In genomic region chr1:9687876-9688582, GRCh38 we compare ENCODE assay signal across 8 cellular contexts. TPM values are rescaled to one million over a fixed set of nuclear protein-coding genes. Genes with fewer than 3 reads are reported as not detected.
A peak's percentile ranks its signal among the peaks of the same experiment; 100 is the strongest.
DNase-seq lines count a peak whose midpoint lies in the region; ATAC-seq, FAIRE-seq and TF ChIP-seq lines count a peak whose summit lies in the region.

No MANE protein-coding gene starts in this region.

- peak; percentile 61 for DNase-seq in astrocyte of the hippocampus (ENCODE audit: low read depth, low spot score)
- DNase-seq in keratinocyte (ENCODE audit: low read depth, low spot score): no peak
- no peak for DNase-seq in suprapubic skin (ENCODE audit: low spot score in 2 of 2)
- no peak for DNase-seq in amygdala (lab: John Stamatoyannopoulos, UW)
- no peak for DNase-seq in NAMALWA (ENCODE audit: low spot score)

- no peak for ATAC-seq in HG03469 (IDR thresholded peaks at IDR 0.05; ENCODE audit: unreplicated experiment)

- WGBS in suprapubic skin: 3% methylated on average over 31 of the region's 34 CpGs

- peaks cover 16% of the 10 kb centered on the region for H3K4me1 ChIP-seq in Loucy (ENCODE audit: insufficient read depth, low read length, poor library complexity, severe bottlenecking)
- peaks cover 44% of the 10 kb centered on the region for H3K4me1 ChIP-seq in keratinocyte (ENCODE audit: control insufficient read depth, extremely low read depth, insufficient read depth, low read length)
- peaks cover 36% of the 10 kb centered on the region for H3K4me1 ChIP-seq in suprapubic skin

- dilution Hi-C loops in keratinocyte (cut with MboI; ENCODE audit: extremely low pct_ligation_motif_present, low sequenced_read_pairs): no loop called here

- H3K27me3 ChIP-seq in Loucy (ENCODE audit: insufficient read depth, low read length, poor library complexity, severe bottlenecking) (peaks cover 8% of the 10 kb centered on the region), keratinocyte (ENCODE audit: control insufficient read depth, extremely low read depth, insufficient read depth, low read length) (no peaks in the 10 kb centered on the region), suprapubic skin (no peaks in the 10 kb centered on the region)

- peaks cover 6% of the 10 kb centered on the region; the same call in 1 of the 2 replicates for H3F3A ChIP-seq in Loucy (ENCODE audit: low read depth)

- peak overlapping the region; percentile 66 for H3K27ac ChIP-seq in keratinocyte (ENCODE audit: control insufficient read depth, insufficient read depth, low read length)
- no peak overlapping the region for H3K27ac ChIP-seq in suprapubic skin

- no peaks in the 10 kb centered on the region for H3K9me2 ChIP-seq in Loucy (replicated peaks; ENCODE audit: low read depth, low read length)

- H3K4me2 ChIP-seq in Loucy (ENCODE audit: low read depth, low read length, poor library complexity, severe bottlenecking) (peak overlapping the region; percentile 93), keratinocyte (ENCODE audit: control insufficient read depth, extremely low read depth, insufficient read depth, low read depth, low read length) (peak overlapping the region; percentile 89)

- no peaks in the 10 kb centered on the region for H3K36me3 ChIP-seq in Loucy (ENCODE audit: insufficient read depth, low read length)
- H3K36me3 ChIP-seq in keratinocyte (ENCODE audit: control insufficient read depth in 2 of 2, extremely low read depth in 1 of 2, insufficient read depth in 2 of 2, low read length in 2 of 2): no peaks in the 10 kb centered on the region
- H3K36me3 ChIP-seq in suprapubic skin: no peaks in the 10 kb centered on the region

- no peak for TF ChIP-seq CTCF in Loucy (conservative IDR thresholded peaks at IDR 0.05; ENCODE audit: low read length)
- no peak for TF ChIP-seq CTCF in keratinocyte (optimal IDR thresholded peaks at IDR 0.05 in 1 of 3, IDR thresholded peaks at IDR 0.05 in 1 of 3, conservative IDR thresholded peaks at IDR 0.05 in 1 of 3; ENCODE audit: extremely low read depth in 1 of 3, insufficient read depth in 2 of 3, low read length in 3 of 3)
- no peak for TF ChIP-seq CTCF in suprapubic skin (IDR thresholded peaks at IDR 0.05)

- TF ChIP-seq POLR2A in suprapubic skin (IDR thresholded peaks at IDR 0.05): no peak

- no peaks in the 10 kb centered on the region for H3K9me1 ChIP-seq in keratinocyte (ENCODE audit: control insufficient read depth, extremely low read depth, insufficient read depth, low read length)

- H3K4me3 ChIP-seq in GM08714 (ENCODE audit: low read length) (peak overlapping the region; percentile 58; the same call in 1 of the 2 replicates), Loucy (ENCODE audit: low read length, poor library complexity, severe bottlenecking) (peak overlapping the region; percentile 74), keratinocyte (ENCODE audit: control insufficient read depth in 2 of 3, extremely low read depth in 1 of 3, insufficient read depth in 2 of 3, low read depth in 1 of 3, low read length in 3 of 3) (peak overlapping the region; percentile 40 to 82 (median 69)), suprapubic skin (peak overlapping the region; percentile 82)

- H2AFZ ChIP-seq in Loucy (ENCODE audit: low read length) (peak overlapping the region; percentile 84), keratinocyte (ENCODE audit: control insufficient read depth, low read length) (peak overlapping the region; percentile 25)

- FAIRE-seq in keratinocyte (lab: Jason Lieb, UNC): no peak

- TF ChIP-seq EP300 in suprapubic skin (IDR thresholded peaks at IDR 0.05): no peak

- H3K9ac ChIP-seq in Loucy (ENCODE audit: low read depth, low read length, poor library complexity, severe bottlenecking) (no peak overlapping the region), keratinocyte (ENCODE audit: control insufficient read depth, extremely low read depth, insufficient read depth, low read length) (peak overlapping the region; percentile 77)

- no peaks in the 10 kb centered on the region for H3K79me2 ChIP-seq in Loucy (ENCODE audit: insufficient read depth, low read length)
- peaks cover 3% of the 10 kb centered on the region for H3K79me2 ChIP-seq in keratinocyte (ENCODE audit: control insufficient read depth, insufficient read depth, low read length)

- no peaks in the 10 kb centered on the region for H3K9me3 ChIP-seq in Loucy (ENCODE audit: insufficient read depth, low read depth, low read length)
- H3K9me3 ChIP-seq in keratinocyte (ENCODE audit: control insufficient read depth, low read depth, low read length): no peaks in the 10 kb centered on the region
- H3K9me3 ChIP-seq in suprapubic skin: no peaks in the 10 kb centered on the region

- H4K20me1 ChIP-seq in Loucy (ENCODE audit: insufficient read depth, low read length, poor library complexity, severe bottlenecking): no peaks in the 10 kb centered on the region
- H4K20me1 ChIP-seq in keratinocyte (ENCODE audit: control insufficient read depth, extremely low read depth, insufficient read depth, low read length): no peaks in the 10 kb centered on the region

RNA-seq across cellular contexts. Expression of gene PIK3CD, which starts 36.5 kb away (rescaled TPM):
- 7.7 to 15.5 TPM (median 7.8 TPM) in 3 replicates for polyA plus RNA-seq in keratinocyte
- polyA plus RNA-seq in keratinocyte (2011; ENCODE audit: low read depth): 1.2 TPM
- 7.7 and 10.8 TPM in 2 replicates for polyA plus RNA-seq in keratinocyte (2011; cell fraction: cytosol; rRNA removed)
- polyA plus RNA-seq in keratinocyte (2011; cell fraction: nucleus; rRNA removed): 24.5 and 30.3 TPM in 2 replicates
- polyA plus RNA-seq in keratinocyte (2012; ENCODE audit: low replicate concordance): 2.4 and 21.2 TPM in 2 replicates
- 14.6 to 62.9 TPM (median 19.9 TPM) in 3 replicates for polyA minus RNA-seq in keratinocyte
- polyA minus RNA-seq in keratinocyte (2011; cell fraction: cytosol; rRNA and poly(A)+ RNA removed): 14.8 TPM
- 18.0 and 21.2 TPM in 2 replicates for polyA minus RNA-seq in keratinocyte (2011; cell fraction: nucleus; rRNA and poly(A)+ RNA removed)
- 1 to 10 TPM; 4.0 to 8.6 (median 6.4) TPM for total RNA-seq in suprapubic skin
